Comparison of ENCODE assay signal across 33 cellular contexts in genomic region chr12:130344529-130344928, GRCh38. TPM values are rescaled to one million over a fixed set of nuclear protein-coding genes. Genes with fewer than 3 reads are reported as not detected.
"Had no signal": no experiment of that assay in that cellular context is flagged by ENCODE, and none has a peak within 500 bp of the region (broad histone marks: within the 10 kb centered on the region; RNA-seq: fewer than 3 reads in every experiment).

No MANE protein-coding gene starts in this region.

- H3K9me3 ChIP-seq: suprapubic skin, testis, thoracic aorta, thyroid gland, tibial artery, tibial nerve, transverse colon, upper lobe of left lung, upper lobe of right lung, uterus, vagina had no signal

- FAIRE-seq: urothelium cell line had no signal

- H3K4me3 ChIP-seq: stomach, suprapubic skin, testis, thoracic aorta, thyroid gland, tibial artery, tibial nerve, transverse colon, upper lobe of left lung, upper lobe of right lung, uterus, vagina had no signal

- H3K27me3 Mint-ChIP-seq: stimulated activated memory B cell treated with anti-CD40 and anti-IgM and Interleukin-4, amounts not matched to agents 10 μg/mL and 1 μg/mL and 100 μg/mL, for 72 hours had no signal

- H3K4me1 ChIP-seq: testis, thyroid gland, tibial nerve, vagina had no signal

- H3K27ac Mint-ChIP-seq: stimulated activated effector memory CD8-positive, alpha-beta T cell treated with anti-CD3 and anti-CD28 coated beads, Interleukin-12 subunit alpha, Interleukin-12 subunit beta, amount 100 ng/mL, for 72 hours; stimulated activated memory B cell treated with anti-CD40 and anti-IgM and Interleukin-4, amounts not matched to agents 10 μg/mL and 1 μg/mL and 100 μg/mL, for 72 hours; stimulated activated naive B cell treated with anti-CD40 and anti-IgM and Interleukin-4, amounts not matched to agents 10 μg/mL and 1 μg/mL and 100 μg/mL, for 72 hours; stimulated activated naive CD8-positive, alpha-beta T cell treated with anti-CD3 and anti-CD28 coated beads, Interleukin-15, amount 100 ng/mL, for 72 hours; stimulated activated naive CD8-positive, alpha-beta T cell treated with anti-CD3 and anti-CD28 coated beads, Interleukin-15, Interleukin-2, amounts not matched to agents 100 ng/mL and 50 ng/mL, for 24 hours; type B pancreatic cell had no signal

- H3K27me3 ChIP-seq: testis, thyroid gland, upper lobe of left lung, vagina had no signal

- H3K36me3 Mint-ChIP-seq: stimulated activated effector memory CD8-positive, alpha-beta T cell treated with anti-CD3 and anti-CD28 coated beads, Interleukin-12 subunit alpha, Interleukin-12 subunit beta, amount 100 ng/mL, for 72 hours; stimulated activated memory B cell treated with anti-CD40 and anti-IgM and Interleukin-4, amounts not matched to agents 10 μg/mL and 1 μg/mL and 100 μg/mL, for 72 hours; stimulated activated naive B cell treated with anti-CD40 and anti-IgM and Interleukin-4, amounts not matched to agents 10 μg/mL and 1 μg/mL and 100 μg/mL, for 72 hours; type B pancreatic cell had no signal

- H3K9me3 Mint-ChIP-seq: stimulated activated naive CD8-positive, alpha-beta T cell treated with anti-CD3 and anti-CD28 coated beads, Interleukin-15, amount 100 ng/mL, for 72 hours; stimulated activated naive CD8-positive, alpha-beta T cell treated with anti-CD3 and anti-CD28 coated beads, Interleukin-15, Interleukin-2, amounts not matched to agents 100 ng/mL and 50 ng/mL, for 24 hours; type B pancreatic cell had no signal

- H3K36me3 ChIP-seq: stomach, suprapubic skin, thoracic aorta, thyroid gland, tibial artery, tibial nerve, transverse colon, upper lobe of left lung, upper lobe of right lung, uterus, vagina had no signal

- ATAC-seq: stimulated activated effector memory CD8-positive, alpha-beta T cell treated with anti-CD3 and anti-CD28 coated beads, Interleukin-12 subunit alpha, Interleukin-12 subunit beta, amount 100 ng/mL, for 72 hours; stimulated activated memory B cell treated with anti-CD40 and anti-IgM and Interleukin-4, amounts not matched to agents 10 μg/mL and 1 μg/mL and 100 μg/mL, for 72 hours; stimulated activated naive B cell treated with anti-CD40 and anti-IgM and Interleukin-4, amounts not matched to agents 10 μg/mL and 1 μg/mL and 100 μg/mL, for 72 hours; stimulated activated naive CD8-positive, alpha-beta T cell treated with anti-CD3 and anti-CD28 coated beads, Interleukin-15, amount 100 ng/mL, for 72 hours; stimulated activated naive CD8-positive, alpha-beta T cell treated with anti-CD3 and anti-CD28 coated beads, Interleukin-15, Interleukin-2, amounts not matched to agents 100 U/mL and 50 U/mL, for 24 hours; upper lobe of right lung had no signal

- DNase-seq: stimulated activated CD4-positive, alpha-beta T cell treated with anti-CD3 and anti-CD28 coated beads, Interleukin-2, amount 100 ng/mL, for 48 hours; stimulated activated CD4-positive, alpha-beta T cell treated with anti-CD3 and anti-CD28 coated beads, Interleukin-4, amount 100 ng/mL, for 1 hour; stimulated activated CD4-positive, alpha-beta T cell treated with anti-CD3 and anti-CD28 coated beads, Interleukin-4, amount 100 ng/mL, for 24 hours; stimulated activated CD4-positive, alpha-beta T cell treated with anti-CD3 and anti-CD28 coated beads, Interleukin-4, amount 100 ng/mL, for 4 hours; stimulated activated CD8-positive, alpha-beta memory T cell treated with anti-CD3 and anti-CD28 coated beads, Interleukin-4, amount 100 ng/mL, for 48 hours; stimulated activated naive B cell treated with anti-CD40 and anti-IgM and Interleukin-4, amounts not matched to agents 10 μg/mL and 1 μg/mL and 100 μg/mL, for 72 hours; stimulated activated naive CD4-positive, alpha-beta T cell; stimulated activated naive CD4-positive, alpha-beta T cell treated with Interleukin-2 at 50 U/mL for 16 hours; stimulated activated naive CD8-positive, alpha-beta T cell treated with anti-CD3 and anti-CD28 coated beads, Interleukin-15, amount 100 ng/mL, for 72 hours; stimulated activated naive CD8-positive, alpha-beta T cell treated with anti-CD3 and anti-CD28 coated beads, Interleukin-15, Interleukin-2, amounts not matched to agents 100 U/mL and 50 U/mL, for 24 hours; stomach; substantia nigra; testis; thyroid gland; tibial artery; transverse colon; trophoblast cell; upper lobe of left lung; upper lobe of right lung; uterus had no signal

- H3K4me1 Mint-ChIP-seq: stimulated activated memory B cell treated with anti-CD40 and anti-IgM and Interleukin-4, amounts not matched to agents 10 μg/mL and 1 μg/mL and 100 μg/mL, for 72 hours; stimulated activated naive B cell treated with anti-CD40 and anti-IgM and Interleukin-4, amounts not matched to agents 10 μg/mL and 1 μg/mL and 100 μg/mL, for 72 hours; stimulated activated naive CD8-positive, alpha-beta T cell treated with anti-CD3 and anti-CD28 coated beads, Interleukin-15, amount 100 ng/mL, for 72 hours had no signal

- H3K4me3 Mint-ChIP-seq: stimulated activated effector memory CD8-positive, alpha-beta T cell treated with anti-CD3 and anti-CD28 coated beads, Interleukin-12 subunit alpha, Interleukin-12 subunit beta, amount 100 ng/mL, for 72 hours; stimulated activated memory B cell treated with anti-CD40 and anti-IgM and Interleukin-4, amounts not matched to agents 10 μg/mL and 1 μg/mL and 100 μg/mL, for 72 hours; stimulated activated naive B cell treated with anti-CD40 and anti-IgM and Interleukin-4, amounts not matched to agents 10 μg/mL and 1 μg/mL and 100 μg/mL, for 72 hours; stimulated activated naive CD8-positive, alpha-beta T cell treated with anti-CD3 and anti-CD28 coated beads, Interleukin-15, amount 100 ng/mL, for 72 hours; stimulated activated naive CD8-positive, alpha-beta T cell treated with anti-CD3 and anti-CD28 coated beads, Interleukin-15, Interleukin-2, amounts not matched to agents 100 ng/mL and 50 ng/mL, for 24 hours; type B pancreatic cell had no signal

- H3K27ac ChIP-seq: stomach, suprapubic skin, testis, thoracic aorta, thyroid gland, tibial artery, tibial nerve, transverse colon, upper lobe of left lung, upper lobe of right lung, uterus, vagina had no signal

RNA-seq across cellular contexts. Expression of gene PIWIL1, which starts 6.8 kb away (rescaled TPM):
- total RNA-seq: stomach, subcutaneous adipose tissue, suprapubic skin, temporal lobe, thoracic aorta, tibial nerve, upper lobe of left lung, upper lobe of right lung, ureter, vagina had no signal
- polyA plus RNA-seq: stomach, urinary bladder had no signal
